9 cellular contexts compared by ENCODE assay signal in the genomic region with DNA sequence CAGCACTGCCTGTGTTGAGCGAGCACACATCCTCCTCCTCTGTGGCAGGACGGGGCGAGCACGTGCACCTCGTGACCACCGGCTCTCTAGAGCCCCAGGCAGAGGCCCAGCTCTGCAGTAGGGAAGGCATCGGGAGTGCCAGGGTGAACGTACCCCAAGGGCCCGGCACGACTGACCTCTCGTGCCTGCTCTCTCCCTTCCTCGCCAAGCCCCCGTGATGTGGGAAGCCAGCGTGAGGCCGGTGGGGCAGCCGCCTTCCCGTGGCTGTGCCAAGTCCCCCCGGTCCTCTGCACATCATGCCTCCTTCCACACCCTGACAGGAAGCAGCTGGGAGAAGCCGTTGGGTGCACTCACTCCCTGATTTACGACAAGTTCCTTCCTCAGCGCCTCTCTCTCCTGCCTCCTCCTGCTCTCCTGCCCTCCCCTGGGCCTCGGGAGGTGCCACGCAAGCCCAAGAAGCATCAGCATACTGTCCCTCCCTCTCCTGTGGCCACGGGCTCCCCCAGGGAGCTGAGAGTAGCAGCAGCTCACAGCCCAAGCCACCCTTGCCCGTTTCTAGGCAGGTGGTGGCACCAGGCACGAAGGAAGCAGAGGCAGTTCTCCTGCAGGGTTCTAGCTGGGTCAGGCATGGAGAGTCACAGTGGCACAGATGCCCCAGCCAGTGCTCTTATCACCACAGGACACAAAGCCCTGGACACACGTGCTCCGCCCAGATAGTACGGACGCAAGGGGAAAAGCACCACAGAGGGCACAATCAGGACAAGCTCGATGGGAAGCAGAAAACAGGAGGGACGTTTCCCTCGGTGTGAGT. TPM values are rescaled to one million over a fixed set of nuclear protein-coding genes. Genes with fewer than 3 reads are reported as not detected.
DNase-seq lines count a peak whose midpoint lies in the region; ATAC-seq and TF ChIP-seq lines count a peak whose summit lies in the region.
"Had no signal": no experiment of that assay in that cellular context is flagged by ENCODE, and none has a peak within 500 bp of the region (broad histone marks: within the 10 kb centered on the region; RNA-seq: fewer than 3 reads in every experiment).

No MANE protein-coding gene starts in this region.

- H3K9me3 ChIP-seq in Panc1 (ENCODE audit: control insufficient read depth, insufficient read depth, low read depth, low read length) (no peaks in the 10 kb centered on the region), sigmoid colon (no peaks in the 10 kb centered on the region)

- H3K36me3 Mint-ChIP-seq in GM23338 (ENCODE audit: low read depth): peaks cover 42% of the 10 kb centered on the region

- TF ChIP-seq POLR2A in sigmoid colon (IDR thresholded peaks at IDR 0.05): no peak

- no peaks in the 10 kb centered on the region for H3K27me3 ChIP-seq in GM23338 (ENCODE audit: insufficient read depth)
- no peaks in the 10 kb centered on the region for H3K27me3 ChIP-seq in Panc1 (ENCODE audit: control insufficient read depth, insufficient read depth, low read length)
- H3K27me3 ChIP-seq in foreskin keratinocyte: no peaks in the 10 kb centered on the region
- H3K27me3 ChIP-seq in sigmoid colon: no peaks in the 10 kb centered on the region

- no peaks in the 10 kb centered on the region for H3K9me3 Mint-ChIP-seq in GM23338

- intact Hi-C loops in Panc1 (cut with micrococcal nuclease; ENCODE audit: unreplicated experiment) (no loop called here), sigmoid colon (cut with DNase I) (loop anchor here (2.0 kb wide), 1 partner anchor 106 kb away; no protein-coding TSS in a partner anchor)

- H3K4me1 Mint-ChIP-seq in GM23338: peaks cover 36% of the 10 kb centered on the region

- peaks cover 83% of the 10 kb centered on the region for H3K79me2 ChIP-seq in GM23338 (replicated peaks; ENCODE audit: insufficient read depth)

- no peaks in the 10 kb centered on the region for H3F3A ChIP-seq in GM23338 (replicated peaks; ENCODE audit: low read depth)

- no peak overlapping the region for H3K4me3 ChIP-seq in GM23338
- no peak overlapping the region for H3K4me3 ChIP-seq in Panc1 (ENCODE audit: low read depth in 2 of 2, low read length in 2 of 2)
- peak overlapping the region in 2 of 4 donors; percentile 8 to 13 for H3K4me3 ChIP-seq in sigmoid colon

- H3K4me1 ChIP-seq in GM23338 (ENCODE audit: insufficient read depth) (no peaks in the 10 kb centered on the region; the same call in 1 of the 2 replicates), Panc1 (ENCODE audit: control insufficient read depth, insufficient read depth, low read length) (peaks cover 9% of the 10 kb centered on the region; the same call in 1 of the 2 replicates), foreskin keratinocyte (no peaks in the 10 kb centered on the region), sigmoid colon (peaks cover 0 to 76% (median 56%) of the 10 kb centered on the region in 4 donors)

- TF ChIP-seq EP300 in sigmoid colon (IDR thresholded peaks at IDR 0.05): peak in 1 of 4 donors; percentile 55

- BruUV-seq in Panc1 (replicated peaks; lab: Mats Ljungman, UMichigan): no TSS peak

- H3K4me2 ChIP-seq in GM23338: no peak overlapping the region

- H2AFZ ChIP-seq in GM23338: no peak overlapping the region

- CTCF ChIA-PET in Panc1 (lab: Charles Lee): no interaction called here

- H3K27me3 Mint-ChIP-seq in GM23338 (ENCODE audit: insufficient read depth, low read depth, poor library complexity): peaks cover 13% of the 10 kb centered on the region

- H3K27ac Mint-ChIP-seq in GM23338: peak overlapping the region; percentile 63; the same call in 1 of the 2 replicates

- TF ChIP-seq CTCF in GM23338 (conservative IDR thresholded peaks at IDR 0.05; ENCODE audit: low read depth in 2 of 2) (no peak), Panc1 (IDR thresholded peaks at IDR 0.05) (no peak), foreskin keratinocyte (conservative IDR thresholded peaks at IDR 0.05) (no peak), sigmoid colon (IDR thresholded peaks at IDR 0.05) (no peak)

- 40 to 71% methylated on average over 33 of the region's 33 CpGs for WGBS in sigmoid colon, 2 donors

- H3K4me3 Mint-ChIP-seq in GM23338: no peak overlapping the region

- in situ Hi-C loops in Panc1 (cut with HindIII; ENCODE audit: low pct_unique_long_range_greater_than_20kb, low sequenced_read_pairs): no loop called here

- POLR2A ChIA-PET in Panc1 (lab: Charles Lee): no interaction called here

- H3K27ac ChIP-seq in GM23338 (ENCODE audit: low read depth) (peak overlapping the region; percentile 55; the same call in 1 of the 2 replicates), Panc1 (ENCODE audit: low read length) (no peak overlapping the region), foreskin keratinocyte (no peak overlapping the region), sigmoid colon (peak overlapping the region in 3 of 4 donors; percentile 71 to 92 (median 90))

- DNase-seq in GM23338 (ENCODE audit: low spot score): no peak
- DNase-seq in Panc1 (ENCODE audit: low read depth, low spot score): no peak
- DNase-seq in foreskin keratinocyte: no peak
- peak; percentile 89 for DNase-seq in sigmoid colon
- DNase-seq in glomerular visceral epithelial cell (ENCODE audit: extremely low spot score): no peak
- DNase-seq: NCI-H146 had no signal

- ATAC-seq in GM23338 (peak; percentile 20), Panc1 (peak; percentile 19; the same call in 1 of the 2 replicates), foreskin keratinocyte (peak; percentile 12), HG03571 (IDR thresholded peaks at IDR 0.05; ENCODE audit: unreplicated experiment) (no peak), GM18511 (IDR thresholded peaks at IDR 0.05; ENCODE audit: unreplicated experiment) (no peak), HG03354 (IDR thresholded peaks at IDR 0.05; ENCODE audit: poor library complexity, severe bottlenecking, unreplicated experiment) (no peak)

- peaks cover 26% of the 10 kb centered on the region for H4K20me1 ChIP-seq in GM23338 (replicated peaks; ENCODE audit: insufficient read depth)

- H3K9me2 ChIP-seq in GM23338 (ENCODE audit: insufficient read depth): no peaks in the 10 kb centered on the region

- H3K36me3 ChIP-seq in GM23338 (ENCODE audit: insufficient read depth): peaks cover 11% of the 10 kb centered on the region
- 0 out of 2 replicates have a peak, but pooled peaks cover 3% of the 10 kb centered on the region for H3K36me3 ChIP-seq in Panc1 (ENCODE audit: control insufficient read depth, insufficient read depth, low read length)
- H3K36me3 ChIP-seq in sigmoid colon: peaks cover 0 to 12% (median 2%) of the 10 kb centered on the region in 4 donors

TF ChIP-seq in GM23338, 12 proteins besides CTCF, POLR2A, EP300 and RAD21 (continues in another document):
- TF ChIP-seq ZNF331 (CRISPR knock-in tag; IDR thresholded peaks at IDR 0.05; ENCODE audit: low read depth) (no peak), EZH2 (IDR thresholded peaks at IDR 0.05; ENCODE audit: low read depth, unreplicated experiment) (no peak), ZNF114 (CRISPR knock-in tag; IDR thresholded peaks at IDR 0.05) (no peak)

RNA-seq across cellular contexts. Expression of a gene that starts 47.0 kb away (rescaled TPM):
- total RNA-seq in GM23338 (2014; rRNA removed; shearing (Covaris generic)): 0.73 and 1.6 TPM in 2 replicates
- polyA plus RNA-seq in GM23338 (2016; fragmentation: Nextera tagmentation; extraction: Ambion mirVana): 2.0 and 4.5 TPM in 2 replicates
- total RNA-seq in Panc1 (2021; ENCODE audit: unreplicated experiment): 0.57 TPM
- 0.91 TPM for polyA plus RNA-seq in Panc1 (2012; ENCODE audit: insufficient read length)
- not detected in 2 replicates for total RNA-seq in foreskin keratinocyte
- polyA plus RNA-seq in foreskin keratinocyte: not detected in 2 replicates
- total RNA-seq in sigmoid colon: 1 to 10 TPM in 1 of 4 donors, under 1 TPM in 1, not detected in 2; 0.41 to 1.4 TPM
- polyA plus RNA-seq in sigmoid colon: under 1 TPM in 2 of 3 donors, not detected in 1; under 0.01 to 0.16 TPM

Comparison
In these comparisons a context has a peak if more than half of its experiments do, and no peak if none do; other contexts are left out.
1. ATAC-seq: peak in GM23338 (single experiment), Panc1 (single experiment) and foreskin keratinocyte (single experiment); none in HG03571 (single experiment), GM18511 (single experiment) and HG03354 (single experiment).
2. H3K27ac ChIP-seq: peak in GM23338 (single experiment) and sigmoid colon (3 of 4); none in Panc1 (single experiment) and foreskin keratinocyte (single experiment).